1 cellular context compared by ENCODE assay signal in the genomic region with DNA sequence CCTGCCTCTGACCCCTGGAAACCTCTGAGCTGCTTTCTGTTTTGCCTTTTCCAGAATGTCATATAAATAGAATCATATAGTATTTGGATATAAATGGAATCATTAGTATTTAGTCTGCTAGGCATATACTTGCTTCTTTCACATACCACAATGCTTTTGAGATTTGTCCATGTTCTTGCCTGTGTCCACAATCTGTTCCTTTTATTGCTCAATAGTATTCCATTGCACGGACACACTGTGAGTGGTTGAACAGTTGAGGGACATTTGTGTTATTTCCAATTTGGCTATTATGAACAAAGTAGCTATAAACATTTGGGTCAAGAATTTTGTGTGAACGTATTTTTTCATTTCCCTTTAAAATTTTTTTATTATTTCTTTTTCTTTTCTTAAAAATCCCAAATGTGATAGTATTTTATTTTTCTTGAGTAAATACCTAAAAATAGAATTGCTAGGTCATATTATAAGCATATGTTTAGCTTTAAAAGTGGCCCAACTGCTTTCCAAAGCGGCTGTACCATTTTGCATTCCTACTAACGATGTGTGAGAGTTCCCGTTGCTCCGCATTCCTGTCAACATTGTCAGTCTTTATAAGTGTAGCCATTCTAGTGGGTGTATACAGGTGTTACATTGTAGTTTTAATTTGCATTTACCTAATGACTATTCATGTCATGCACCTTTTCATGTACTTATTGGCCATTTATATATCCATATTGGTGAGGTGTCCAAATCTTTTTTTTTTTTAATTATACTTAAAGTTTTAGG.
TF ChIP-seq lines count a peak whose summit lies in the region.

No MANE protein-coding gene starts in this region.

TF ChIP-seq in HepG2, 621 proteins besides CTCF, POLR2A, EP300 and RAD21:
- TF ChIP-seq, protein P1, sequence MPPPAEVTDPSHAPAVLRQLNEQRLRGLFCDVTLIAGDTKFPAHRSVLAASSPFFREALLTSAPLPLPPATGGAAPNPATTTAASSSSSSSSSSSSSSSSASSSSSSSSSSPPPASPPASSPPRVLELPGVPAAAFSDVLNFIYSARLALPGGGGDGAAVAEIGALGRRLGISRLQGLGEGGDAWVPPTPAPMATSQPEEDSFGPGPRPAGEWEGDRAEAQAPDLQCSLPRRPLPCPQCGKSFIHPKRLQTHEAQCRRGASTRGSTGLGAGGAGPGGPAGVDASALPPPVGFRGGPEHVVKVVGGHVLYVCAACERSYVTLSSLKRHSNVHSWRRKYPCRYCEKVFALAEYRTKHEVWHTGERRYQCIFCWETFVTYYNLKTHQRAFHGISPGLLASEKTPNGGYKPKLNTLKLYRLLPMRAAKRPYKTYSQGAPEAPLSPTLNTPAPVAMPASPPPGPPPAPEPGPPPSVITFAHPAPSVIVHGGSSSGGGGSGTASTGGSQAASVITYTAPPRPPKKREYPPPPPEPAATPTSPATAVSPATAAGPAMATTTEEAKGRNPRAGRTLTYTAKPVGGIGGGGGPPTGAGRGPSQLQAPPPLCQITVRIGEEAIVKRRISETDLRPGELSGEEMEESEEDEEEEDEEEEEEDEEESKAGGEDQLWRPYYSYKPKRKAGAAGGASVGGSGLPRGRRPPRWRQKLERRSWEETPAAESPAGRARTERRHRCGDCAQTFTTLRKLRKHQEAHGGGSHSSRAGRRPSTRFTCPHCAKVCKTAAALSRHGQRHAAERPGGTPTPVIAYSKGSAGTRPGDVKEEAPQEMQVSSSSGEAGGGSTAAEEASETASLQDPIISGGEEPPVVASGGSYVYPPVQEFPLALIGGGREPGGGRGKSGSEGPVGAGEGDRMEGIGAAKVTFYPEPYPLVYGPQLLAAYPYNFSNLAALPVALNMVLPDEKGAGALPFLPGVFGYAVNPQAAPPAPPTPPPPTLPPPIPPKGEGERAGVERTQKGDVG (CRISPR knock-in tag; IDR thresholded peaks at IDR 0.05; ENCODE audit: borderline replicate concordance), result no peak
- peak; percentile 62 for TF ChIP-seq CEBPB (IDR thresholded peaks at IDR 0.05; ENCODE audit: borderline replicate concordance, low read depth, low read length)
- no peak for TF ChIP-seq TBX3 (IDR thresholded peaks at IDR 0.05; ENCODE audit: borderline replicate concordance)
- TF ChIP-seq HMG20A (CRISPR knock-in tag; IDR thresholded peaks at IDR 0.05; ENCODE audit: borderline replicate concordance), result no peak
- no peak for TF ChIP-seq HMGA1 (CRISPR knock-in tag; conservative IDR thresholded peaks at IDR 0.05)
- TF ChIP-seq, protein P2, sequence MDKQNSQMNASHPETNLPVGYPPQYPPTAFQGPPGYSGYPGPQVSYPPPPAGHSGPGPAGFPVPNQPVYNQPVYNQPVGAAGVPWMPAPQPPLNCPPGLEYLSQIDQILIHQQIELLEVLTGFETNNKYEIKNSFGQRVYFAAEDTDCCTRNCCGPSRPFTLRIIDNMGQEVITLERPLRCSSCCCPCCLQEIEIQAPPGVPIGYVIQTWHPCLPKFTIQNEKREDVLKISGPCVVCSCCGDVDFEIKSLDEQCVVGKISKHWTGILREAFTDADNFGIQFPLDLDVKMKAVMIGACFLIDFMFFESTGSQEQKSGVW (CRISPR knock-in tag; IDR thresholded peaks at IDR 0.05; ENCODE audit: borderline replicate concordance), result no peak
- no peak for TF ChIP-seq TCF7L2 (IDR thresholded peaks at IDR 0.05; ENCODE audit: low read depth, low read length)
- TF ChIP-seq, protein P3, sequence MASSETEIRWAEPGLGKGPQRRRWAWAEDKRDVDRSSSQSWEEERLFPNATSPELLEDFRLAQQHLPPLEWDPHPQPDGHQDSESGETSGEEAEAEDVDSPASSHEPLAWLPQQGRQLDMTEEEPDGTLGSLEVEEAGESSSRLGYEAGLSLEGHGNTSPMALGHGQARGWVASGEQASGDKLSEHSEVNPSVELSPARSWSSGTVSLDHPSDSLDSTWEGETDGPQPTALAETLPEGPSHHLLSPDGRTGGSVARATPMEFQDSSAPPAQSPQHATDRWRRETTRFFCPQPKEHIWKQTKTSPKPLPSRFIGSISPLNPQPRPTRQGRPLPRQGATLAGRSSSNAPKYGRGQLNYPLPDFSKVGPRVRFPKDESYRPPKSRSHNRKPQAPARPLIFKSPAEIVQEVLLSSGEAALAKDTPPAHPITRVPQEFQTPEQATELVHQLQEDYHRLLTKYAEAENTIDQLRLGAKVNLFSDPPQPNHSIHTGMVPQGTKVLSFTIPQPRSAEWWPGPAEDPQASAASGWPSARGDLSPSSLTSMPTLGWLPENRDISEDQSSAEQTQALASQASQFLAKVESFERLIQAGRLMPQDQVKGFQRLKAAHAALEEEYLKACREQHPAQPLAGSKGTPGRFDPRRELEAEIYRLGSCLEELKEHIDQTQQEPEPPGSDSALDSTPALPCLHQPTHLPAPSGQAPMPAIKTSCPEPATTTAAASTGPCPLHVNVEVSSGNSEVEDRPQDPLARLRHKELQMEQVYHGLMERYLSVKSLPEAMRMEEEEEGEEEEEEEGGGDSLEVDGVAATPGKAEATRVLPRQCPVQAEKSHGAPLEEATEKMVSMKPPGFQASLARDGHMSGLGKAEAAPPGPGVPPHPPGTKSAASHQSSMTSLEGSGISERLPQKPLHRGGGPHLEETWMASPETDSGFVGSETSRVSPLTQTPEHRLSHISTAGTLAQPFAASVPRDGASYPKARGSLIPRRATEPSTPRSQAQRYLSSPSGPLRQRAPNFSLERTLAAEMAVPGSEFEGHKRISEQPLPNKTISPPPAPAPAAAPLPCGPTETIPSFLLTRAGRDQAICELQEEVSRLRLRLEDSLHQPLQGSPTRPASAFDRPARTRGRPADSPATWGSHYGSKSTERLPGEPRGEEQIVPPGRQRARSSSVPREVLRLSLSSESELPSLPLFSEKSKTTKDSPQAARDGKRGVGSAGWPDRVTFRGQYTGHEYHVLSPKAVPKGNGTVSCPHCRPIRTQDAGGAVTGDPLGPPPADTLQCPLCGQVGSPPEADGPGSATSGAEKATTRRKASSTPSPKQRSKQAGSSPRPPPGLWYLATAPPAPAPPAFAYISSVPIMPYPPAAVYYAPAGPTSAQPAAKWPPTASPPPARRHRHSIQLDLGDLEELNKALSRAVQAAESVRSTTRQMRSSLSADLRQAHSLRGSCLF (CRISPR knock-in tag; IDR thresholded peaks at IDR 0.05; ENCODE audit: borderline replicate concordance), result no peak
